19 cellular contexts compared by ENCODE assay signal in the genomic region with DNA sequence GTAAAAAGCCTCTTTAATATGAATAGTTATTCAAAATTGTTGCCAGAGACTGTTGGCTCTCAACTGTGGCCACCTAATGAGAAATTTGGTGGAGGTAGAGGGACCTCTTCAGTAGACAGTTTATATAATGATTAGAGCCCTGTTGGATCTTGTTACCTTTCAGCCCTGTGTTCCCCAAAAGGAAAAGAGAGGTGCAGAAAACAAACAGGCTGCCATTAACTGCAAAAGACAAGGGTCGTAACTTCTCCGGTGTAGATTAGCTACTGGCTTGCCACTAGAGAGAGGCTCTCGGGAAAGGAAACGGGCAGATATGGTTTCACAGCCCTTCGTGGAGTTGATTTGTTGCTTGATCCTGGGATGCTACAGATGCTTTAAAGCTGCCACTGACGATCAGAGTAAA. TPM values are rescaled to one million over a fixed set of nuclear protein-coding genes. Genes with fewer than 3 reads are reported as not detected.
DNase-seq lines count a peak whose midpoint lies in the region; ATAC-seq, FAIRE-seq and TF ChIP-seq lines count a peak whose summit lies in the region.
"Had no signal": no experiment of that assay in that cellular context is flagged by ENCODE, and none has a peak within 500 bp of the region (broad histone marks: within the 10 kb centered on the region; RNA-seq: fewer than 3 reads in every experiment).

No MANE protein-coding gene starts in this region.

- peaks cover 3% of the 10 kb centered on the region for H3K4me1 Mint-ChIP-seq in osteocyte (ENCODE audit: unreplicated experiment)

- peaks cover 38% of the 10 kb centered on the region for H3F3A ChIP-seq in PC-3 (ENCODE audit: low read length, unreplicated experiment)

- peaks cover 32% of the 10 kb centered on the region for H3K36me3 ChIP-seq in PC-3 (ENCODE audit: low read depth, low read length)
- peaks cover 9 to 15% of the 10 kb centered on the region in 2 experiments for H3K36me3 ChIP-seq in trophoblast cell (ENCODE audit: control insufficient read depth in 1 of 2, insufficient read depth in 2 of 2, low read length in 2 of 2)

- no peak overlapping the region for H3K23ac ChIP-seq in trophoblast cell (ENCODE audit: low read length)

- TF ChIP-seq CTCF in PC-3 (conservative IDR thresholded peaks at IDR 0.05; ENCODE audit: low read depth, low read length) (no peak), osteocyte (IDR thresholded peaks at IDR 0.05) (no peak)

- BruUV-seq in PC-3 (replicated peaks; lab: Mats Ljungman, UMichigan), result no TSS peak

- H3K9ac ChIP-seq in PC-3 (ENCODE audit: low read length), result no peak overlapping the region
- no peak overlapping the region for H3K9ac ChIP-seq in trophoblast cell (ENCODE audit: low read length)

- H2BK120ac ChIP-seq in trophoblast cell (ENCODE audit: insufficient read depth, low read length, poor library complexity), result peak overlapping the region; percentile 33

- no peak for DNase-seq in HTR-8/SVneo (ENCODE audit: insufficient read length, low spot score)
- peak; percentile 23 for DNase-seq in PC-3
- peak; percentile 74 for DNase-seq in left kidney (ENCODE audit: low read depth, low spot score)
- DNase-seq in trophoblast cell, result no peak
- no peak for DNase-seq in osteocyte (ENCODE audit: extremely low spot score, unreplicated experiment)
- no peak for DNase-seq in midbrain (lab: John Stamatoyannopoulos, UW)
- DNase-seq: ACHN, AML-193, NCI-H1105, NCI-H1694, NCI-H2081 treated with DMSO at 0.1 percent for 48 hours, NCI-H748 treated with DMSO at 0.1 percent for 48 hours, OCI-M1, SHP77 treated with DMSO at 0.1 percent for 48 hours had no signal

- no peak overlapping the region for H2AK5ac ChIP-seq in trophoblast cell (ENCODE audit: low read length)

- FAIRE-seq in HTR-8/SVneo (lab: Jason Lieb, UNC), result peak; percentile 69
- FAIRE-seq: D721Med, GM12892 had no signal

- H2AFZ ChIP-seq in PC-3 (ENCODE audit: low read length), result no peak overlapping the region
- no peak overlapping the region for H2AFZ ChIP-seq in trophoblast cell (ENCODE audit: insufficient read depth, low read length, poor library complexity)

- H3K27me3 ChIP-seq in PC-3 (ENCODE audit: low read length), result no peaks in the 10 kb centered on the region
- H3K27me3 ChIP-seq in trophoblast cell (ENCODE audit: insufficient read depth, low read length), result no peaks in the 10 kb centered on the region

- no peak overlapping the region for H4K12ac ChIP-seq in trophoblast cell (ENCODE audit: low read depth, low read length)

- no peak overlapping the region for H3K4me2 ChIP-seq in PC-3 (ENCODE audit: low read length)
- no peak overlapping the region for H3K4me2 ChIP-seq in trophoblast cell (ENCODE audit: low read length)

- H3K9me3 Mint-ChIP-seq in osteocyte (ENCODE audit: unreplicated experiment), result no peaks in the 10 kb centered on the region

- H3K4me3 Mint-ChIP-seq in osteocyte (ENCODE audit: unreplicated experiment), result no peak overlapping the region

- H3K27ac Mint-ChIP-seq in osteocyte (ENCODE audit: unreplicated experiment), result no peak overlapping the region

- peak overlapping the region; percentile 38 for H4K8ac ChIP-seq in trophoblast cell (ENCODE audit: low read depth, low read length)

- POLR2A ChIA-PET in PC-3 (lab: Charles Lee; ENCODE audit: unreplicated experiment), result interaction anchor here (0.5 kb wide), 1 partner anchor 226 kb away, joined by 18 read pairs; no protein-coding TSS in a partner anchor

- no peak overlapping the region for H3K14ac ChIP-seq in trophoblast cell (ENCODE audit: low read length)

- no peak overlapping the region for H3K18ac ChIP-seq in trophoblast cell (ENCODE audit: low read length)

- peaks cover 22% of the 10 kb centered on the region for H3K79me1 ChIP-seq in trophoblast cell (ENCODE audit: low read length)

- H4K91ac ChIP-seq in trophoblast cell (ENCODE audit: low read depth, low read length), result peak overlapping the region; percentile 11

- H2BK5ac ChIP-seq in trophoblast cell (ENCODE audit: low read depth, low read length, poor library complexity), result no peak overlapping the region

- H3K4me1 ChIP-seq in PC-3 (ENCODE audit: insufficient read depth, low read length), result peaks cover 16% of the 10 kb centered on the region
- H3K4me1 ChIP-seq in trophoblast cell (ENCODE audit: control insufficient read depth in 1 of 2, insufficient read depth in 2 of 2, low read length in 2 of 2), result peaks cover 9 to 10% of the 10 kb centered on the region in 2 experiments

- H3K27me3 Mint-ChIP-seq in osteocyte (ENCODE audit: unreplicated experiment), result no peaks in the 10 kb centered on the region

- no CpG with 5 or more reads among the region's 6 CpGs for WGBS in trophoblast cell (ENCODE audit: extremely low coverage, insufficient coverage, insufficient read length)

- no peak overlapping the region for H3K4me3 ChIP-seq in PC-3 (ENCODE audit: low read length)
- no peak overlapping the region for H3K4me3 ChIP-seq in trophoblast cell (ENCODE audit: low read depth, low read length)

- no peak overlapping the region for H3K4ac ChIP-seq in trophoblast cell (ENCODE audit: low read depth, low read length)

- peak; percentile 27 for ATAC-seq in PC-3
- no peak for ATAC-seq in HG03175 (IDR thresholded peaks at IDR 0.05; ENCODE audit: unreplicated experiment)

- peaks cover 17% of the 10 kb centered on the region for H4K20me1 ChIP-seq in PC-3 (ENCODE audit: low read length)

- H2BK12ac ChIP-seq in trophoblast cell (ENCODE audit: low read length), result peak overlapping the region; percentile 80

- H3K9me3 ChIP-seq in PC-3 (ENCODE audit: low read length) (no peaks in the 10 kb centered on the region), trophoblast cell (ENCODE audit: insufficient read depth, low read depth, low read length) (no peaks in the 10 kb centered on the region)

- H3K9me2 ChIP-seq in PC-3 (replicated peaks; ENCODE audit: low read length), result no peaks in the 10 kb centered on the region

- H3K36me3 Mint-ChIP-seq in osteocyte (ENCODE audit: unreplicated experiment), result peaks cover 3% of the 10 kb centered on the region

- H3K79me2 ChIP-seq in PC-3 (ENCODE audit: low read length) (peaks cover 18% of the 10 kb centered on the region), trophoblast cell (ENCODE audit: control insufficient read depth, insufficient read depth, low read length, poor library complexity) (peaks cover 4% of the 10 kb centered on the region)

- H3K27ac ChIP-seq in PC-3 (ENCODE audit: low read length), result no peak overlapping the region
- no peak overlapping the region for H3K27ac ChIP-seq in trophoblast cell (ENCODE audit: low read depth, low read length)
- H3K27ac ChIP-seq: C4-2B had no signal

- intact Hi-C loops in PC-3 (cut with micrococcal nuclease), result loop anchor here (10.0 kb wide), 1 partner anchor 77 kb away; the partner anchor contains the start of gene NDUFS4

- CTCF ChIA-PET in PC-3 (lab: Charles Lee), result no interaction called here

RNA-seq across cellular contexts. Expression of gene FST, which starts 7.8 kb away (rescaled TPM):
- total RNA-seq in PC-3 (2014; rRNA removed), result 403 and 407 TPM in 2 replicates
- 110 and 111 TPM in 2 replicates for polyA plus RNA-seq in trophoblast cell (2013)
- 10.5 and 14.1 TPM in 2 replicates for total RNA-seq in osteocyte
- total RNA-seq: HT-29 had no signal

Comparison
In these comparisons a context has a peak if more than half of its experiments do, and no peak if none do; other contexts are left out.
1. DNase-seq: peak in PC-3 (single experiment) and left kidney (single experiment); none in HTR-8/SVneo (single experiment), trophoblast cell (0 of 2), osteocyte (single experiment) and midbrain (single experiment).
2. RNA of gene FST, which starts 7.8 kb away (total RNA-seq): 403 to 407 TPM in PC-3; 10.5 to 14.1 TPM in osteocyte; every median in the first group is over 10 times any median in the second.